ENCODE assay signal across 21 cellular contexts in the genomic region with DNA sequence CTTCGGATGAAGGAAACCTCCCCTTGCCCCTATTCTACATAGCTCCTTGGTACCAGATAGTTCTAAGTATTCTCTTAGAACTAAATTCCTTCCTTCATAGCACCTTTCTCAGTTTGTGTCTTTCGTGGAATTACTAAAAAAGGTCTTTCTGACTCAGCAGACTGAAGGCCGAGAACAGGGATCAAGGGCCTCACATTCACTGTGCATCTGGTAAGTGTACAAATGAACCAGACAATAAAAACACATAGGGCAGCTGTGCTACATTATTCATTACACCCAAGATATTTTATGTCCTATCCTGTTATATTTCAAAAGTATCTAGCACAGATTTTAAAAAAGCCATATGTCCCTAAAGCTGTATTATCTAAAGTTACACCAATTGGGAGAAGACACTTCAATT.
"Had no signal": no experiment of that assay in that cellular context is flagged by ENCODE, and none has a peak within 500 bp of the region (broad histone marks: within the 10 kb centered on the region; RNA-seq: fewer than 3 reads in every experiment).

No MANE protein-coding gene starts in this region.

- H3K9ac ChIP-seq: parathyroid adenoma had no signal

- DNase-seq: effector memory CD4-positive, alpha-beta T cell; foreskin fibroblast; kidney; left cardiac atrium; midbrain; psoas muscle; retina; right lobe of liver; spleen; stimulated activated CD4-positive, alpha-beta T cell treated with anti-CD3 and anti-CD28 coated beads, Interleukin-15, amount 100 ng/mL, for 24 hours; stimulated activated CD4-positive, alpha-beta T cell treated with anti-CD3 and anti-CD28 coated beads, Interleukin-1b, Interleukin-23, amount 100 ng/mL, for 48 hours; stimulated activated CD4-positive, alpha-beta T cell treated with anti-CD3 and anti-CD28 coated beads, Interleukin-4, amount 100 ng/mL, for 24 hours; tibial artery; upper lobe of left lung had no signal

- H3K27me3 ChIP-seq: esophagus muscularis mucosa, right lobe of liver, spleen, tibial artery, upper lobe of left lung, vagina had no signal

- H3K4me3 ChIP-seq: esophagus muscularis mucosa, psoas muscle, right lobe of liver, spleen, tibial artery, upper lobe of left lung, vagina had no signal

- H3K4me1 Mint-ChIP-seq: stimulated activated memory B cell treated with anti-CD40 and anti-IgM and Interleukin-4, amounts not matched to agents 10 μg/mL and 1 μg/mL and 100 μg/mL, for 72 hours had no signal

- ATAC-seq: left cardiac atrium; psoas muscle; right lobe of liver; stimulated activated memory B cell treated with anti-CD40 and anti-IgM and Interleukin-4, amounts not matched to agents 10 μg/mL and 1 μg/mL and 100 μg/mL, for 72 hours had no signal

- H3K9me3 Mint-ChIP-seq: natural killer cell treated with Interleukin-12 subunit alpha and Interleukin-12 subunit beta and Interleukin-15 and Interleukin-18, amount 100 ng/mL, for 72 hours; stimulated activated memory B cell treated with anti-CD40 and anti-IgM and Interleukin-4, amounts not matched to agents 10 μg/mL and 1 μg/mL and 100 μg/mL, for 72 hours; stimulated activated naive CD8-positive, alpha-beta T cell treated with anti-CD3 and anti-CD28 coated beads, Interleukin-15, Interleukin-2, amounts not matched to agents 100 ng/mL and 50 ng/mL, for 24 hours had no signal

- H3K79me2 ChIP-seq: parathyroid adenoma had no signal

- H3K9me3 ChIP-seq: esophagus muscularis mucosa, psoas muscle, right lobe of liver, spleen, tibial artery, upper lobe of left lung, vagina had no signal

- H3K27ac ChIP-seq: epithelial cell of prostate, parathyroid adenoma, psoas muscle, right lobe of liver, spleen, tibial artery, upper lobe of left lung, vagina had no signal

- FAIRE-seq: kidney had no signal

- H3K27ac Mint-ChIP-seq: natural killer cell treated with Interleukin-12 subunit alpha and Interleukin-12 subunit beta and Interleukin-15 and Interleukin-18, amount 100 ng/mL, for 72 hours; stimulated activated memory B cell treated with anti-CD40 and anti-IgM and Interleukin-4, amounts not matched to agents 10 μg/mL and 1 μg/mL and 100 μg/mL, for 72 hours; stimulated activated naive CD8-positive, alpha-beta T cell treated with anti-CD3 and anti-CD28 coated beads, Interleukin-15, Interleukin-2, amounts not matched to agents 100 ng/mL and 50 ng/mL, for 24 hours had no signal

- H2AFZ ChIP-seq: parathyroid adenoma had no signal

- H3K27me3 Mint-ChIP-seq: natural killer cell treated with Interleukin-12 subunit alpha and Interleukin-12 subunit beta and Interleukin-15 and Interleukin-18, amount 100 ng/mL, for 72 hours; stimulated activated memory B cell treated with anti-CD40 and anti-IgM and Interleukin-4, amounts not matched to agents 10 μg/mL and 1 μg/mL and 100 μg/mL, for 72 hours; stimulated activated naive CD8-positive, alpha-beta T cell treated with anti-CD3 and anti-CD28 coated beads, Interleukin-15, Interleukin-2, amounts not matched to agents 100 ng/mL and 50 ng/mL, for 24 hours had no signal

- H3K4me1 ChIP-seq: parathyroid adenoma, psoas muscle, spleen, tibial artery, vagina had no signal

- H3K4me3 Mint-ChIP-seq: natural killer cell treated with Interleukin-12 subunit alpha and Interleukin-12 subunit beta and Interleukin-15 and Interleukin-18, amount 100 ng/mL, for 72 hours; stimulated activated memory B cell treated with anti-CD40 and anti-IgM and Interleukin-4, amounts not matched to agents 10 μg/mL and 1 μg/mL and 100 μg/mL, for 72 hours; stimulated activated naive CD8-positive, alpha-beta T cell treated with anti-CD3 and anti-CD28 coated beads, Interleukin-15, Interleukin-2, amounts not matched to agents 100 ng/mL and 50 ng/mL, for 24 hours had no signal
